ENCODE assay signal across 8 cellular contexts in genomic region chr20:38446441-38447209, GRCh38. TPM values are rescaled to one million over a fixed set of nuclear protein-coding genes. Genes with fewer than 3 reads are reported as not detected.
DNase-seq lines count a peak whose midpoint lies in the region; ATAC-seq and TF ChIP-seq lines count a peak whose summit lies in the region.

No MANE protein-coding gene starts in this region.

- intact Hi-C loops in left colon (cut with DNase I, micrococcal nuclease) = no loop called here

- CTCF ChIA-PET in BJ (lab: Yijun Ruan, JAX) = interaction anchor here (0.7 to 5.4 kb wide), 18 partner anchors 9 to 882 kb away, joined by 3 to 58 read pairs (median 5); partner anchors contain the start of genes RALGAPB and SNHG17

- POLR2A ChIA-PET in BJ (lab: Charles Lee) = interaction anchor here (1.5 kb wide), 1 partner anchor 11 kb away, joined by 8 read pairs; the partner anchor contains the start of gene SNHG17

- H3K27me3 ChIP-seq in BJ (ENCODE audit: control insufficient read depth, insufficient read depth, low read length) = peaks cover 1% of the 10 kb centered on the region; the same call in 1 of the 2 replicates

- peak; percentile 76 for ATAC-seq in HG03460 (IDR thresholded peaks at IDR 0.05; ENCODE audit: unreplicated experiment)
- ATAC-seq in left colon = peak; percentile 89

- H3K27ac ChIP-seq in coronary artery = peak overlapping the region; percentile 55 to 87

- TF ChIP-seq CTCF in BJ (IDR thresholded peaks at IDR 0.05; ENCODE audit: insufficient read depth, low read depth, low read length) (peak; percentile 95), coronary artery (IDR thresholded peaks at IDR 0.05) (peak; percentile 80)

- H3K36me3 ChIP-seq in BJ (ENCODE audit: control insufficient read depth, insufficient read depth, low read length) = peaks cover 4% of the 10 kb centered on the region

- DNase-seq in BJ (ENCODE audit: low read depth) = peak; percentile 32
- DNase-seq in GM19240 (ENCODE audit: insufficient read length, low spot score) = peak; percentile 75
- DNase-seq in NCI-H524 treated with DMSO at 0.1 percent for 48 hours (lab: John Stamatoyannopoulos, UW) = peak; percentile 59
- peak; percentile 97 for DNase-seq in activated CD4-positive, alpha-beta T cell treated with anti-CD3 and anti-CD28 coated beads for 48 hours
- peak; percentile 79 for DNase-seq in coronary artery (ENCODE audit: low spot score)
- peak; percentile 89 to 98 for DNase-seq in left colon
- DNase-seq in stimulated activated CD4-positive, alpha-beta T cell treated with anti-CD3 and anti-CD28 coated beads, Interleukin-1b, Interleukin-23, amount 100 ng/mL, for 24 hours (ENCODE audit: low read depth in 4 of 4, low spot score in 1 of 4) = peak; percentile 92 to 96 (median 94)

- peak overlapping the region; percentile 79 for H3K4me3 ChIP-seq in BJ (ENCODE audit: low read depth, low read length)
- H3K4me3 ChIP-seq in coronary artery = peak overlapping the region; percentile 88

RNA-seq across cellular contexts. Expression of gene SNHG17, which starts 11.5 kb away (rescaled TPM):
- 27.9 and 41.4 TPM in 2 replicates for polyA plus RNA-seq in BJ (2011; rRNA removed)
- polyA minus RNA-seq in BJ (2011; rRNA and poly(A)+ RNA removed) = 10.8 and 15.4 TPM in 2 replicates
- total RNA-seq in left colon = 10 to 100 TPM; 15.8 to 43.5 TPM

RNA-seq across cellular contexts. Expression of gene RALGAPB, which starts 26.0 kb away (rescaled TPM):
- polyA plus RNA-seq in BJ (2011; rRNA removed) = 14.8 and 24.3 TPM in 2 replicates
- polyA minus RNA-seq in BJ (2011; rRNA and poly(A)+ RNA removed) = 21.2 and 24.3 TPM in 2 replicates
- total RNA-seq in left colon = 10 to 100 TPM; 37.1 to 44.4 TPM

Comparison
In these comparisons a context has a peak if more than half of its experiments do, and no peak if none do; other contexts are left out.
1. Peak in every context shown above with its lines: DNase-seq, ATAC-seq, H3K4me3 ChIP-seq and H3K27ac ChIP-seq.
2. DNase-seq: peak in every context shown above with its lines; median percentile 97 in activated CD4-positive, alpha-beta T cell treated with anti-CD3 and anti-CD28 coated beads for 48 hours; 94 in stimulated activated CD4-positive, alpha-beta T cell treated with anti-CD3 and anti-CD28 coated beads, Interleukin-1b, Interleukin-23, amount 100 ng/mL, for 24 hours; 94 in left colon; 79 in coronary artery; 75 in GM19240; 59 in NCI-H524 treated with DMSO at 0.1 percent for 48 hours; 32 in BJ.